ENCODE assay signal across 9 cellular contexts in the genomic region with DNA sequence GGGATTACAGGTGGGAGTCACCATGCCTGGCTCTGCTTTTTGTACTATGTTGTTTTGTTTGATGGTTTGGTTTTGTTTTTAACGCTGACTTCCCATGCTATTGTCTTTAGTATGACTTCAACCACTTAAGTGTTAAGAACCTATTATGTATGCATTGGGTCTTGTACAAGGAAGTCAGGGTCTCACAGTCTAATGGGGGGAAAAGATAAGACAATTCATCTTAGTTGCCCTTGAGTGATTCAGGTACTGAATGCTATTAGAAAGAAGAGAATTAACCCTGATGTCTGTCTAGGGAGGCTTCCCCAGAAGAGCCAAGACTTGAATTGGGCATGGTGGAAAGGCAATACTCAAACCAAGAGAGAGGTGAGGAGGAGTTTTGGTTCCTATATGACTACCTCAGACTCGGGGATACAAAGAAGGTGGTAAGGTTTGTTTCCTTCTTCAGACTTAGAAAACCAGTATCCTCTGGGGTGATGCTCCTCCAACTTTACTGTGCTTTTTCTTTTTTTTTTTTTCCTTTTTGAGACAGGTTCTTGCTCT.
A peak's percentile ranks its signal among the peaks of the same experiment; 100 is the strongest.
DNase-seq lines count a peak whose midpoint lies in the region; ATAC-seq lines count a peak whose summit lies in the region.
"Had no signal": no experiment of that assay in that cellular context is flagged by ENCODE, and none has a peak within 500 bp of the region (broad histone marks: within the 10 kb centered on the region; RNA-seq: fewer than 3 reads in every experiment).

No MANE protein-coding gene starts in this region.

- ATAC-seq in GM18858 (IDR thresholded peaks at IDR 0.05; ENCODE audit: unreplicated experiment) (peak; percentile 71), GM21367 (IDR thresholded peaks at IDR 0.05; ENCODE audit: unreplicated experiment) (peak; percentile 73), HG03175 (IDR thresholded peaks at IDR 0.05; ENCODE audit: unreplicated experiment) (peak; percentile 83), memory B cell (ENCODE audit: low read depth) (no peak)

- H3K27me3 Mint-ChIP-seq in memory B cell: no peaks in the 10 kb centered on the region

- DNase-seq in memory B cell (ENCODE audit: low spot score in 2 of 2) (no peak), COR-L47 (lab: John Stamatoyannopoulos, UW) (no peak), CD1c-positive myeloid dendritic cell (ENCODE audit: extremely low spot score) (no peak), amygdala (lab: John Stamatoyannopoulos, UW) (no peak)
- DNase-seq: head of caudate nucleus, nucleus accumbens had no signal

- H3K36me3 Mint-ChIP-seq in memory B cell: peaks cover 9% of the 10 kb centered on the region

- no peaks in the 10 kb centered on the region for H3K9me3 Mint-ChIP-seq in memory B cell

- peaks cover 59% of the 10 kb centered on the region for H3K4me1 Mint-ChIP-seq in memory B cell

- H3K4me3 Mint-ChIP-seq in memory B cell: peak overlapping the region; percentile 11

- H3K27ac Mint-ChIP-seq in memory B cell: peak overlapping the region; percentile 88
